Comparison of ENCODE assay signal across 8 cellular contexts in genomic region chr20:47352332-47353223, GRCh38.
DNase-seq lines count a peak whose midpoint lies in the region; ATAC-seq and TF ChIP-seq lines count a peak whose summit lies in the region.

No MANE protein-coding gene starts in this region.

- H3K27ac ChIP-seq in tibial artery: peak overlapping the region; percentile 84 to 97
- no peak overlapping the region for H3K27ac ChIP-seq in effector memory CD4-positive, alpha-beta T cell (ENCODE audit: insufficient read depth, low read length, poor library complexity, severe bottlenecking)

- POLR2A ChIA-PET in AG04449 (lab: Yijun Ruan, JAX): no interaction called here

- no peaks in the 10 kb centered on the region for H3K9me2 ChIP-seq in Loucy (replicated peaks; ENCODE audit: low read depth, low read length)

- in situ Hi-C loops in astrocyte of the cerebellum (cut with HindIII; ENCODE audit: low sequenced_read_pairs): loop anchor here (5.0 to 25.0 kb wide), 2 partner anchors 80 to 260 kb away; no protein-coding TSS in a partner anchor

- H3K4me1 ChIP-seq in Loucy (ENCODE audit: insufficient read depth, low read length, poor library complexity, severe bottlenecking) (peaks cover 68% of the 10 kb centered on the region), tibial artery (peaks cover 14 to 100% (median 95%) of the 10 kb centered on the region in 4 donors)
- H3K4me1 ChIP-seq in effector memory CD4-positive, alpha-beta T cell (ENCODE audit: control insufficient read depth, insufficient read depth, low read length, poor library complexity, severe bottlenecking): peaks cover 60% of the 10 kb centered on the region

- CTCF ChIA-PET in AG04449 (lab: Yijun Ruan, JAX): interaction anchor here (1.2 to 10.7 kb wide), 3 partner anchors 31 to 597 kb away, joined by 3 to 112 read pairs (median 46); no protein-coding TSS in a partner anchor

- H3K4me3 ChIP-seq in AG04449 (ENCODE audit: low read depth, low read length) (peak overlapping the region; percentile 20), Loucy (ENCODE audit: low read length, poor library complexity, severe bottlenecking) (peak overlapping the region; percentile 85), astrocyte of the cerebellum (ENCODE audit: low read depth, low read length) (peak overlapping the region; percentile 34), tibial artery (no peak overlapping the region)
- no peak overlapping the region for H3K4me3 ChIP-seq in effector memory CD4-positive, alpha-beta T cell (ENCODE audit: insufficient read depth, low read depth, low read length, poor library complexity, severe bottlenecking)

- TF ChIP-seq CTCF in AG04449 (IDR thresholded peaks at IDR 0.05; ENCODE audit: insufficient read depth, low read length, missing control alignments) (no peak), Loucy (conservative IDR thresholded peaks at IDR 0.05; ENCODE audit: low read length) (no peak), astrocyte of the cerebellum (IDR thresholded peaks at IDR 0.05; ENCODE audit: low read depth, low read length, missing control alignments) (no peak), tibial artery (IDR thresholded peaks at IDR 0.05) (no peak)

- peaks cover 66% of the 10 kb centered on the region for H4K20me1 ChIP-seq in Loucy (ENCODE audit: insufficient read depth, low read length, poor library complexity, severe bottlenecking)

- intact Hi-C loops in tibial artery (cut with DNase I; ENCODE audit: low total_unique reads): no loop called here

- peak overlapping the region; percentile 94 for H3K4me2 ChIP-seq in Loucy (ENCODE audit: low read depth, low read length, poor library complexity, severe bottlenecking)

- no peaks in the 10 kb centered on the region for H3F3A ChIP-seq in Loucy (ENCODE audit: low read depth)

- H3K27me3 ChIP-seq in Loucy (ENCODE audit: insufficient read depth, low read length, poor library complexity, severe bottlenecking) (no peaks in the 10 kb centered on the region), tibial artery (no peaks in the 10 kb centered on the region)
- no peaks in the 10 kb centered on the region for H3K27me3 ChIP-seq in effector memory CD4-positive, alpha-beta T cell (replicated peaks; ENCODE audit: control insufficient read depth, insufficient read depth, low read length, poor library complexity, severe bottlenecking)

- DNase-seq in AG04449 (ENCODE audit: low read depth, low spot score) (no peak), astrocyte of the cerebellum (ENCODE audit: low read depth) (no peak), kidney tubule cell (ENCODE audit: low spot score) (peak; percentile 41), tibial artery (no peak), activated gamma-delta T cell treated with Interleukin-2 at 50 U/mL for 16 hours (no peak)
- DNase-seq in effector memory CD4-positive, alpha-beta T cell: no peak

- H3K36me3 ChIP-seq in Loucy (ENCODE audit: insufficient read depth, low read length) (peaks cover 20% of the 10 kb centered on the region; the same call in 1 of the 2 replicates), tibial artery (no peaks in the 10 kb centered on the region)
- peaks cover 16% of the 10 kb centered on the region for H3K36me3 ChIP-seq in effector memory CD4-positive, alpha-beta T cell (ENCODE audit: control insufficient read depth, insufficient read depth, low read length)

- no peak overlapping the region for H2AFZ ChIP-seq in Loucy (ENCODE audit: low read length)

- H3K79me2 ChIP-seq in Loucy (ENCODE audit: insufficient read depth, low read length): peaks cover 96% of the 10 kb centered on the region

- no peak for ATAC-seq in HG02840 (IDR thresholded peaks at IDR 0.05; ENCODE audit: low FRiP score, unreplicated experiment)

- H3K9me3 ChIP-seq in Loucy (ENCODE audit: insufficient read depth, low read depth, low read length): no peaks in the 10 kb centered on the region
- H3K9me3 ChIP-seq in tibial artery: no peaks in the 10 kb centered on the region
- H3K9me3 ChIP-seq in effector memory CD4-positive, alpha-beta T cell (ENCODE audit: control insufficient read depth, low read length): no peaks in the 10 kb centered on the region

- H3K9ac ChIP-seq in Loucy (ENCODE audit: low read depth, low read length, poor library complexity, severe bottlenecking): peak overlapping the region; percentile 99

Comparison
In these comparisons a context has a peak if more than half of its experiments do, and no peak if none do; other contexts are left out.
1. H3K4me3 ChIP-seq: peak in AG04449 (single experiment), Loucy (single experiment) and astrocyte of the cerebellum (single experiment); none in tibial artery (0 of 2) and effector memory CD4-positive, alpha-beta T cell (single experiment).